In the genomic region with DNA sequence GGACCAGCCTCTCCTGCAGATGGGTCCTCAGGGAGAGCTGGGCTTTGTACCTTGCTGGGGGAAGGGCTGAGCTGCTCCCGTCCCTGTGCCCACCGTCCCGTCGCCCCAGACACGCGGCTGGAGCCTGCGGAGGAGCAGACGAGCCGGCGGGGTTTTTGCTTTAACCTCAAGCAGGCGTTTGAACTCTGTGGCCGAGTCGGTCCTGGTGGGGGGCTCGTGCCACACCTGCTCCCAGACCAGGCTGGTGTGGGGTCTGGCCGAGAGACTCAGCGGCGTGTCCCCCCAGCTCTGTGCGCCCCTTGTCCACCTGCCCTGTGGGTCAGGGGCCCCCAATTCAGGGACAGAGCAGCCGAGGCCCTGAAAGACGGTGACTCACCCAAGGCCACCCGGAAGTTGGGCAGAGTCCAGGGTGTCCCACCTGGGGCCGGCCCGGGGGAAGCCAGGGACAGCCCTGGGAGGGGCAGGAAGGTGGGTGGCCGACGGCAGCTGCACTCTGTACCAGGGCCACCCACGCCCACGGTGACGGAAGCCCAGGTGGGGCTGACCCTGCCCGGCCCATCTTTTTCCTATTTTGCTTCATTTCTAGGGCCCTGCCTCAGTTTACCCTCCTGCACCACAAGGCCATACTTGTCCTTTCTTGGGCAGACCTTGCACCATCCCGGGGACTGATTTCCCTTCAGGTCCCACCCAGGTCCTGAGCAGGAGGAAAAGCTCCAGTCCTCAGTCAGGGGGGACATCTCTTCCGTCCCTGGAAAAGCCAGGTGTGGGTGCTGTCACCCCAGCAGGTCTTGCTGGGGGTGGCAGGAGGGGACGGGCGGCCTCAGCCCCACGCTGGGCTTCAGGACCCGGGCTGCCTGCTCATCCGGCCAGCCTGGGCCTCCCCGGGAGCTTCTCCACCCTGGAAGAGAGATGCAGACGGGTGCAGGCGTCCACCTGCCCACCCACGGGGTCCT, we compare ENCODE assay signal across 1 cellular context.
TF ChIP-seq lines count a peak whose summit lies in the region.

No MANE protein-coding gene starts in this region.

TF ChIP-seq in HepG2, 621 proteins besides CTCF, POLR2A, EP300 and RAD21 (continues in another document):
- 0 out of 2 replicates have a peak, but pooled peaks have one; percentile 7 for TF ChIP-seq ZNF724P (CRISPR knock-in tag; IDR thresholded peaks at IDR 0.05; ENCODE audit: borderline replicate concordance)
- TF ChIP-seq, protein P1, sequence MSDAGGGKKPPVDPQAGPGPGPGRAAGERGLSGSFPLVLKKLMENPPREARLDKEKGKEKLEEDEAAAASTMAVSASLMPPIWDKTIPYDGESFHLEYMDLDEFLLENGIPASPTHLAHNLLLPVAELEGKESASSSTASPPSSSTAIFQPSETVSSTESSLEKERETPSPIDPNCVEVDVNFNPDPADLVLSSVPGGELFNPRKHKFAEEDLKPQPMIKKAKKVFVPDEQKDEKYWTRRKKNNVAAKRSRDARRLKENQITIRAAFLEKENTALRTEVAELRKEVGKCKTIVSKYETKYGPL (CRISPR knock-in tag; IDR thresholded peaks at IDR 0.05) = no peak
- TF ChIP-seq, protein P2, sequence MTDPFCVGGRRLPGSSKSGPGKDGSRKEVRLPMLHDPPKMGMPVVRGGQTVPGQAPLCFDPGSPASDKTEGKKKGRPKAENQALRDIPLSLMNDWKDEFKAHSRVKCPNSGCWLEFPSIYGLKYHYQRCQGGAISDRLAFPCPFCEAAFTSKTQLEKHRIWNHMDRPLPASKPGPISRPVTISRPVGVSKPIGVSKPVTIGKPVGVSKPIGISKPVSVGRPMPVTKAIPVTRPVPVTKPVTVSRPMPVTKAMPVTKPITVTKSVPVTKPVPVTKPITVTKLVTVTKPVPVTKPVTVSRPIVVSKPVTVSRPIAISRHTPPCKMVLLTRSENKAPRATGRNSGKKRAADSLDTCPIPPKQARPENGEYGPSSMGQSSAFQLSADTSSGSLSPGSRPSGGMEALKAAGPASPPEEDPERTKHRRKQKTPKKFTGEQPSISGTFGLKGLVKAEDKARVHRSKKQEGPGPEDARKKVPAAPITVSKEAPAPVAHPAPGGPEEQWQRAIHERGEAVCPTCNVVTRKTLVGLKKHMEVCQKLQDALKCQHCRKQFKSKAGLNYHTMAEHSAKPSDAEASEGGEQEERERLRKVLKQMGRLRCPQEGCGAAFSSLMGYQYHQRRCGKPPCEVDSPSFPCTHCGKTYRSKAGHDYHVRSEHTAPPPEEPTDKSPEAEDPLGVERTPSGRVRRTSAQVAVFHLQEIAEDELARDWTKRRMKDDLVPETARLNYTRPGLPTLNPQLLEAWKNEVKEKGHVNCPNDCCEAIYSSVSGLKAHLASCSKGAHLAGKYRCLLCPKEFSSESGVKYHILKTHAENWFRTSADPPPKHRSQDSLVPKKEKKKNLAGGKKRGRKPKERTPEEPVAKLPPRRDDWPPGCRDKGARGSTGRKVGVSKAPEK (CRISPR knock-in tag; IDR thresholded peaks at IDR 0.05; ENCODE audit: borderline replicate concordance) = no peak
- TF ChIP-seq FOXA1 (IDR thresholded peaks at IDR 0.05) = no peak
- TF ChIP-seq FOXA1 (CRISPR knock-in tag; IDR thresholded peaks at IDR 0.05) = no peak
- no peak for TF ChIP-seq JARID2 (CRISPR knock-in tag; IDR thresholded peaks at IDR 0.05; ENCODE audit: insufficient replicate concordance)
- TF ChIP-seq, protein P3, sequence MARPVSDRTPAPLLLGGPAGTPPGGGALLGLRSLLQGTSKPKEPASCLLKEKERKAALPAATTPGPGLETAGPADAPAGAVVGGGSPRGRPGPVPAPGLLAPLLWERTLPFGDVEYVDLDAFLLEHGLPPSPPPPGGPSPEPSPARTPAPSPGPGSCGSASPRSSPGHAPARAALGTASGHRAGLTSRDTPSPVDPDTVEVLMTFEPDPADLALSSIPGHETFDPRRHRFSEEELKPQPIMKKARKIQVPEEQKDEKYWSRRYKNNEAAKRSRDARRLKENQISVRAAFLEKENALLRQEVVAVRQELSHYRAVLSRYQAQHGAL (CRISPR knock-in tag; IDR thresholded peaks at IDR 0.05; ENCODE audit: not compliant biosample characterization) = no peak
- peak; percentile 58; the same call in 1 of the 2 replicates for TF ChIP-seq PCBP1 (IDR thresholded peaks at IDR 0.05; ENCODE audit: borderline replicate concordance, low read depth, low read length)
- TF ChIP-seq FOXK2 (IDR thresholded peaks at IDR 0.05) = no peak
- TF ChIP-seq, protein P4, sequence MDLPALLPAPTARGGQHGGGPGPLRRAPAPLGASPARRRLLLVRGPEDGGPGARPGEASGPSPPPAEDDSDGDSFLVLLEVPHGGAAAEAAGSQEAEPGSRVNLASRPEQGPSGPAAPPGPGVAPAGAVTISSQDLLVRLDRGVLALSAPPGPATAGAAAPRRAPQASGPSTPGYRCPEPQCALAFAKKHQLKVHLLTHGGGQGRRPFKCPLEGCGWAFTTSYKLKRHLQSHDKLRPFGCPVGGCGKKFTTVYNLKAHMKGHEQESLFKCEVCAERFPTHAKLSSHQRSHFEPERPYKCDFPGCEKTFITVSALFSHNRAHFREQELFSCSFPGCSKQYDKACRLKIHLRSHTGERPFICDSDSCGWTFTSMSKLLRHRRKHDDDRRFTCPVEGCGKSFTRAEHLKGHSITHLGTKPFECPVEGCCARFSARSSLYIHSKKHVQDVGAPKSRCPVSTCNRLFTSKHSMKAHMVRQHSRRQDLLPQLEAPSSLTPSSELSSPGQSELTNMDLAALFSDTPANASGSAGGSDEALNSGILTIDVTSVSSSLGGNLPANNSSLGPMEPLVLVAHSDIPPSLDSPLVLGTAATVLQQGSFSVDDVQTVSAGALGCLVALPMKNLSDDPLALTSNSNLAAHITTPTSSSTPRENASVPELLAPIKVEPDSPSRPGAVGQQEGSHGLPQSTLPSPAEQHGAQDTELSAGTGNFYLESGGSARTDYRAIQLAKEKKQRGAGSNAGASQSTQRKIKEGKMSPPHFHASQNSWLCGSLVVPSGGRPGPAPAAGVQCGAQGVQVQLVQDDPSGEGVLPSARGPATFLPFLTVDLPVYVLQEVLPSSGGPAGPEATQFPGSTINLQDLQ (CRISPR knock-in tag; IDR thresholded peaks at IDR 0.05) = 0 out of 2 replicates have a peak, but pooled peaks have one; percentile 69
- TF ChIP-seq ZNF468 (CRISPR knock-in tag; IDR thresholded peaks at IDR 0.05) = no peak
- TF ChIP-seq, protein P5, sequence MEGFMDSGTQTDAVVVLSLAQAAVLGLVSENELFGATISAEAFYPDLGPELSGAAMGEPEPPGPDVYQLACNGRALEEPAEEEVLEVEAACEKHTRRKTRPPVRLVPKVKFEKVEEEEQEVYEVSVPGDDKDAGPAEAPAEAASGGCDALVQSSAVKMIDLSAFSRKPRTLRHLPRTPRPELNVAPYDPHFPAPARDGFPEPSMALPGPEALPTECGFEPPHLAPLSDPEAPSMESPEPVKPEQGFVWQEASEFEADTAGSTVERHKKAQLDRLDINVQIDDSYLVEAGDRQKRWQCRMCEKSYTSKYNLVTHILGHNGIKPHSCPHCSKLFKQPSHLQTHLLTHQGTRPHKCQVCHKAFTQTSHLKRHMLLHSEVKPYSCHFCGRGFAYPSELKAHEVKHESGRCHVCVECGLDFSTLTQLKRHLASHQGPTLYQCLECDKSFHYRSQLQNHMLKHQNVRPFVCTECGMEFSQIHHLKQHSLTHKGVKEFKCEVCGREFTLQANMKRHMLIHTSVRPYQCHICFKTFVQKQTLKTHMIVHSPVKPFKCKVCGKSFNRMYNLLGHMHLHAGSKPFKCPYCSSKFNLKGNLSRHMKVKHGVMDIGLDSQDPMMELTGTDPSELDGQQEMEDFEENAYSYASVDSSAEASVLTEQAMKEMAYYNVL (CRISPR knock-in tag; IDR thresholded peaks at IDR 0.05; ENCODE audit: borderline replicate concordance) = peak; percentile 76
- TF ChIP-seq ZNF761 (CRISPR knock-in tag; conservative IDR thresholded peaks at IDR 0.05) = peak; percentile 88
- TF ChIP-seq, protein P6, sequence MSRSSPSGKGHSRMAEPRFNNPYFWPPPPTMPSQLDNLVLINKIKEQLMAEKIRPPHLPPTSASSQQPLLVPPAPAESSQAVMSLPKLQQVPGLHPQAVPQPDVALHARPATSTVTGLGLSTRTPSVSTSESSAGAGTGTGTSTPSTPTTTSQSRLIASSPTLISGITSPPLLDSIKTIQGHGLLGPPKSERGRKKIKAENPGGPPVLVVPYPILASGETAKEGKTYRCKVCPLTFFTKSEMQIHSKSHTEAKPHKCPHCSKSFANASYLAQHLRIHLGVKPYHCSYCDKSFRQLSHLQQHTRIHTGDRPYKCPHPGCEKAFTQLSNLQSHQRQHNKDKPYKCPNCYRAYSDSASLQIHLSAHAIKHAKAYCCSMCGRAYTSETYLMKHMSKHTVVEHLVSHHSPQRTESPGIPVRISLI (CRISPR knock-in tag; IDR thresholded peaks at IDR 0.05; ENCODE audit: borderline replicate concordance) = peak; percentile 23; the same call in 1 of the 2 replicates
- TF ChIP-seq ZNF441 (CRISPR knock-in tag; IDR thresholded peaks at IDR 0.05; ENCODE audit: borderline replicate concordance) = peak; percentile 51; the same call in 1 of the 2 replicates
- peak; percentile 65; the same call in 1 of the 2 replicates for TF ChIP-seq CREM (IDR thresholded peaks at IDR 0.05)
- no peak for TF ChIP-seq CREM (CRISPR knock-in tag; IDR thresholded peaks at IDR 0.05)
- TF ChIP-seq, protein P7, sequence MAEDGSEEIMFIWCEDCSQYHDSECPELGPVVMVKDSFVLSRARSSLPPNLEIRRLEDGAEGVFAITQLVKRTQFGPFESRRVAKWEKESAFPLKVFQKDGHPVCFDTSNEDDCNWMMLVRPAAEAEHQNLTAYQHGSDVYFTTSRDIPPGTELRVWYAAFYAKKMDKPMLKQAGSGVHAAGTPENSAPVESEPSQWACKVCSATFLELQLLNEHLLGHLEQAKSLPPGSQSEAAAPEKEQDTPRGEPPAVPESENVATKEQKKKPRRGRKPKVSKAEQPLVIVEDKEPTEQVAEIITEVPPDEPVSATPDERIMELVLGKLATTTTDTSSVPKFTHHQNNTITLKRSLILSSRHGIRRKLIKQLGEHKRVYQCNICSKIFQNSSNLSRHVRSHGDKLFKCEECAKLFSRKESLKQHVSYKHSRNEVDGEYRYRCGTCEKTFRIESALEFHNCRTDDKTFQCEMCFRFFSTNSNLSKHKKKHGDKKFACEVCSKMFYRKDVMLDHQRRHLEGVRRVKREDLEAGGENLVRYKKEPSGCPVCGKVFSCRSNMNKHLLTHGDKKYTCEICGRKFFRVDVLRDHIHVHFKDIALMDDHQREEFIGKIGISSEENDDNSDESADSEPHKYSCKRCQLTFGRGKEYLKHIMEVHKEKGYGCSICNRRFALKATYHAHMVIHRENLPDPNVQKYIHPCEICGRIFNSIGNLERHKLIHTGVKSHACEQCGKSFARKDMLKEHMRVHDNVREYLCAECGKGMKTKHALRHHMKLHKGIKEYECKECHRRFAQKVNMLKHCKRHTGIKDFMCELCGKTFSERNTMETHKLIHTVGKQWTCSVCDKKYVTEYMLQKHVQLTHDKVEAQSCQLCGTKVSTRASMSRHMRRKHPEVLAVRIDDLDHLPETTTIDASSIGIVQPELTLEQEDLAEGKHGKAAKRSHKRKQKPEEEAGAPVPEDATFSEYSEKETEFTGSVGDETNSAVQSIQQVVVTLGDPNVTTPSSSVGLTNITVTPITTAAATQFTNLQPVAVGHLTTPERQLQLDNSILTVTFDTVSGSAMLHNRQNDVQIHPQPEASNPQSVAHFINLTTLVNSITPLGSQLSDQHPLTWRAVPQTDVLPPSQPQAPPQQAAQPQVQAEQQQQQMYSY (CRISPR knock-in tag; IDR thresholded peaks at IDR 0.05) = no peak
- TF ChIP-seq ZNF430 (CRISPR knock-in tag; IDR thresholded peaks at IDR 0.05) = peak; percentile 37; the same call in 1 of the 2 replicates
- TF ChIP-seq ZBTB20 (CRISPR knock-in tag; IDR thresholded peaks at IDR 0.05; ENCODE audit: borderline replicate concordance, low read depth) = peak; percentile 23; the same call in 1 of the 2 replicates
- peak; percentile 88 for TF ChIP-seq AKAP8 (CRISPR knock-in tag; IDR thresholded peaks at IDR 0.05)
- 0 out of 2 replicates have a peak, but pooled peaks have one; percentile 30 for TF ChIP-seq ZNF83 (CRISPR knock-in tag; IDR thresholded peaks at IDR 0.05; ENCODE audit: borderline replicate concordance)
- no peak for TF ChIP-seq ZNF775 (CRISPR knock-in tag; IDR thresholded peaks at IDR 0.05; ENCODE audit: borderline replicate concordance)
- peak; percentile 76 for TF ChIP-seq HNRNPL (IDR thresholded peaks at IDR 0.05; ENCODE audit: low read depth, low read length)
- peak; percentile 84; the same call in 1 of the 2 replicates for TF ChIP-seq SAFB2 (CRISPR knock-in tag; IDR thresholded peaks at IDR 0.05; ENCODE audit: borderline replicate concordance, low read depth)
- no peak; the same call in 1 of the 2 replicates for TF ChIP-seq CHD4 (IDR thresholded peaks at IDR 0.05; ENCODE audit: borderline replicate concordance, low read length)
- TF ChIP-seq MIXL1 (CRISPR knock-in tag; IDR thresholded peaks at IDR 0.05) = no peak; the same call in 1 of the 2 replicates
- TF ChIP-seq NFKB2 (CRISPR knock-in tag; IDR thresholded peaks at IDR 0.05; ENCODE audit: borderline replicate concordance) = peak; percentile 71; the same call in 1 of the 2 replicates
- TF ChIP-seq, protein P8, sequence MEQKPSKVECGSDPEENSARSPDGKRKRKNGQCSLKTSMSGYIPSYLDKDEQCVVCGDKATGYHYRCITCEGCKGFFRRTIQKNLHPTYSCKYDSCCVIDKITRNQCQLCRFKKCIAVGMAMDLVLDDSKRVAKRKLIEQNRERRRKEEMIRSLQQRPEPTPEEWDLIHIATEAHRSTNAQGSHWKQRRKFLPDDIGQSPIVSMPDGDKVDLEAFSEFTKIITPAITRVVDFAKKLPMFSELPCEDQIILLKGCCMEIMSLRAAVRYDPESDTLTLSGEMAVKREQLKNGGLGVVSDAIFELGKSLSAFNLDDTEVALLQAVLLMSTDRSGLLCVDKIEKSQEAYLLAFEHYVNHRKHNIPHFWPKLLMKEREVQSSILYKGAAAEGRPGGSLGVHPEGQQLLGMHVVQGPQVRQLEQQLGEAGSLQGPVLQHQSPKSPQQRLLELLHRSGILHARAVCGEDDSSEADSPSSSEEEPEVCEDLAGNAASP (CRISPR knock-in tag; IDR thresholded peaks at IDR 0.05; ENCODE audit: borderline replicate concordance) = peak; percentile 94
- peak; percentile 51; the same call in 1 of the 2 replicates for TF ChIP-seq ZNF652 (CRISPR knock-in tag; IDR thresholded peaks at IDR 0.05; ENCODE audit: borderline replicate concordance, low read depth)
- TF ChIP-seq RBM22 (optimal IDR thresholded peaks at IDR 0.05; ENCODE audit: low read length) = peak; percentile 53
- TF ChIP-seq TAF1 (CRISPR knock-in tag; IDR thresholded peaks at IDR 0.05) = peak; percentile 65; the same call in 1 of the 2 replicates
- no peak for TF ChIP-seq RBAK (CRISPR knock-in tag; IDR thresholded peaks at IDR 0.05)
- TF ChIP-seq, protein P9, sequence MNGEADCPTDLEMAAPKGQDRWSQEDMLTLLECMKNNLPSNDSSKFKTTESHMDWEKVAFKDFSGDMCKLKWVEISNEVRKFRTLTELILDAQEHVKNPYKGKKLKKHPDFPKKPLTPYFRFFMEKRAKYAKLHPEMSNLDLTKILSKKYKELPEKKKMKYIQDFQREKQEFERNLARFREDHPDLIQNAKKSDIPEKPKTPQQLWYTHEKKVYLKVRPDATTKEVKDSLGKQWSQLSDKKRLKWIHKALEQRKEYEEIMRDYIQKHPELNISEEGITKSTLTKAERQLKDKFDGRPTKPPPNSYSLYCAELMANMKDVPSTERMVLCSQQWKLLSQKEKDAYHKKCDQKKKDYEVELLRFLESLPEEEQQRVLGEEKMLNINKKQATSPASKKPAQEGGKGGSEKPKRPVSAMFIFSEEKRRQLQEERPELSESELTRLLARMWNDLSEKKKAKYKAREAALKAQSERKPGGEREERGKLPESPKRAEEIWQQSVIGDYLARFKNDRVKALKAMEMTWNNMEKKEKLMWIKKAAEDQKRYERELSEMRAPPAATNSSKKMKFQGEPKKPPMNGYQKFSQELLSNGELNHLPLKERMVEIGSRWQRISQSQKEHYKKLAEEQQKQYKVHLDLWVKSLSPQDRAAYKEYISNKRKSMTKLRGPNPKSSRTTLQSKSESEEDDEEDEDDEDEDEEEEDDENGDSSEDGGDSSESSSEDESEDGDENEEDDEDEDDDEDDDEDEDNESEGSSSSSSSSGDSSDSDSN (CRISPR knock-in tag; IDR thresholded peaks at IDR 0.05) = peak; percentile 91
- peak; percentile 96 for TF ChIP-seq RXRB (CRISPR knock-in tag; IDR thresholded peaks at IDR 0.05; ENCODE audit: borderline replicate concordance)
- peak; percentile 51; the same call in 1 of the 2 replicates for TF ChIP-seq ADNP (CRISPR knock-in tag; IDR thresholded peaks at IDR 0.05)
